15 cellular contexts compared by ENCODE assay signal in the genomic region with DNA sequence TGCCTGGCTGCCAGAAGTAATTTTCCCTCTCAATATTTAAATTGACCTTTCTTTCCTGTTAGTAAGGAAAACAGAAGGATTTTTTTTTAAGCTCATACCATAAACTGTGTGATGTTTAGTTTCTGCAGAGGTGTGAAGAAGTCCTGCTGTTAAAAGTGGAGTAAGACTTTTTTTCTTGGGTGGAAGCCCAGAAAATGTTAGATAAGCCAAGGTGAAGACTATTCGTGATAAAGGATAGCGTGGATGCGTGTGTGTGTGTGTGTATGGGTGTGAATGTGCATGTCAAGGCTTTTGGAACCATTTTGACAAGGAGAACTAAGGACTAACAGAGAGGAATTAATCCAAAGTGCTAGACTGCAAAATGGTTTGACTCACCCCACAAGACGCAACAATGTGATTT.
DNase-seq lines count a peak whose midpoint lies in the region; ATAC-seq and TF ChIP-seq lines count a peak whose summit lies in the region.
"Had no signal": no experiment of that assay in that cellular context is flagged by ENCODE, and none has a peak within 500 bp of the region (broad histone marks: within the 10 kb centered on the region; RNA-seq: fewer than 3 reads in every experiment).

No MANE protein-coding gene starts in this region.

- no peak overlapping the region for H3K23ac ChIP-seq in mesendoderm (ENCODE audit: low read length)

- H3K27me3 ChIP-seq in left ventricle myocardium inferior (ENCODE audit: low read depth) (peaks cover 4% of the 10 kb centered on the region), body of pancreas (no peaks in the 10 kb centered on the region), mesendoderm (ENCODE audit: insufficient read depth, low read length, poor library complexity) (no peaks in the 10 kb centered on the region)
- H3K27me3 ChIP-seq: BLaER1 treated with 17β-estradiol and CSF1 and Interleukin-3, amounts not matched to agents 10 nM and 100 nM had no signal

- ATAC-seq in left cardiac atrium (peak; percentile 34 to 90), body of pancreas (peak; percentile 38), HG02970 (IDR thresholded peaks at IDR 0.05; ENCODE audit: low FRiP score, unreplicated experiment) (no peak)
- ATAC-seq: CD8-positive, alpha-beta T cell had no signal

- H3K9me3 ChIP-seq in left ventricle myocardium inferior (replicated peaks): no peaks in the 10 kb centered on the region
- H3K9me3 ChIP-seq in body of pancreas: no peaks in the 10 kb centered on the region
- H3K9me3 ChIP-seq: BLaER1 treated with 17β-estradiol and CSF1 and Interleukin-3, amounts not matched to agents 10 nM and 100 nM; HAP-1 had no signal

- no peak overlapping the region for H2BK5ac ChIP-seq in mesendoderm (ENCODE audit: low read length)

- no peak overlapping the region for H3K56ac ChIP-seq in mesendoderm (ENCODE audit: low read length)

- no peak overlapping the region for H2BK15ac ChIP-seq in mesendoderm (replicated peaks; ENCODE audit: low read depth)

- DNase-seq in left cardiac atrium (no peak), left ventricle myocardium inferior (no peak), body of pancreas (peak in 1 of 4 donors; percentile 3), mesendoderm (peak; percentile 63), hypothalamus (lab: John Stamatoyannopoulos, UW) (no peak), GM20000 (ENCODE audit: low spot score) (no peak)
- DNase-seq: Calu3; CD8-positive, alpha-beta T cell; DMS79 treated with DMSO at 0.1 percent for 48 hours; GF-D8; GM23248 had no signal

- no peak overlapping the region for H2BK120ac ChIP-seq in mesendoderm (ENCODE audit: low read depth, low read length)

- H4K5ac ChIP-seq in mesendoderm (ENCODE audit: low read length): no peak overlapping the region

- H3K9ac ChIP-seq in mesendoderm (ENCODE audit: low read length): no peak overlapping the region
- H3K9ac ChIP-seq: BLaER1 treated with 17β-estradiol and CSF1 and Interleukin-3, amounts not matched to agents 10 nM and 100 nM; GM23248 had no signal

- peak overlapping the region; percentile 4 for H3K4ac ChIP-seq in mesendoderm (ENCODE audit: low read depth, low read length)

- no peak overlapping the region for H3K18ac ChIP-seq in mesendoderm (ENCODE audit: low read length)

- TF ChIP-seq POLR2A in body of pancreas (IDR thresholded peaks at IDR 0.05): no peak

- H3K4me2 ChIP-seq in mesendoderm (ENCODE audit: low read length): no peak overlapping the region

- H3K4me3 ChIP-seq in left ventricle myocardium inferior (no peak overlapping the region), body of pancreas (no peak overlapping the region), mesendoderm (ENCODE audit: low read length) (no peak overlapping the region)
- H3K4me3 ChIP-seq: BLaER1 treated with 17β-estradiol and CSF1 and Interleukin-3, amounts not matched to agents 10 nM and 100 nM; GM23248; HAP-1 had no signal

- H2AK5ac ChIP-seq in mesendoderm (ENCODE audit: low read length): no peak overlapping the region

- TF ChIP-seq CTCF in left ventricle myocardium inferior (IDR thresholded peaks at IDR 0.05; ENCODE audit: borderline replicate concordance) (no peak), body of pancreas (IDR thresholded peaks at IDR 0.05) (no peak), GM20000 (IDR thresholded peaks at IDR 0.05; ENCODE audit: extremely low read depth, missing control alignments) (no peak)

- H3K36me3 ChIP-seq in left ventricle myocardium inferior (no peaks in the 10 kb centered on the region), body of pancreas (replicated peaks in 1 of 2; ENCODE audit: insufficient read depth in 1 of 2, low read depth in 2 of 2) (no peaks in the 10 kb centered on the region), mesendoderm (ENCODE audit: control insufficient read depth, insufficient read depth, low read length) (no peaks in the 10 kb centered on the region)
- H3K36me3 ChIP-seq: BLaER1 treated with 17β-estradiol and CSF1 and Interleukin-3, amounts not matched to agents 10 nM and 100 nM; HAP-1 had no signal

- 33 to 34% methylated on average over 4 of the region's 4 CpGs for WGBS in body of pancreas, 2 donors
- WGBS in mesendoderm (ENCODE audit: extremely low coverage, insufficient coverage, low lambda C conversion rate): no CpG with 5 or more reads among the region's 4 CpGs

- no peaks in the 10 kb centered on the region for H3K79me2 ChIP-seq in mesendoderm (ENCODE audit: control insufficient read depth, insufficient read depth, low read length)

- no peak overlapping the region for H3K27ac ChIP-seq in left ventricle myocardium inferior (replicated peaks)
- no peak overlapping the region for H3K27ac ChIP-seq in body of pancreas
- H3K27ac ChIP-seq in mesendoderm (ENCODE audit: low read depth, low read length): peak overlapping the region; percentile 64
- H3K27ac ChIP-seq: BLaER1 treated with 17β-estradiol and CSF1 and Interleukin-3, amounts not matched to agents 10 nM and 100 nM; GM23248; HL-60 had no signal

- H4K8ac ChIP-seq in mesendoderm (ENCODE audit: low read depth, low read length): no peak overlapping the region

- H3K4me1 ChIP-seq in left ventricle myocardium inferior: peaks cover 8% of the 10 kb centered on the region
- H3K4me1 ChIP-seq in body of pancreas: peaks cover 19% of the 10 kb centered on the region
- H3K4me1 ChIP-seq in mesendoderm (ENCODE audit: control insufficient read depth, low read depth, low read length): peaks cover 4% of the 10 kb centered on the region
- H3K4me1 ChIP-seq: HAP-1 had no signal

- intact Hi-C loops in left cardiac atrium (cut with DNase I): no loop called here
- intact Hi-C loops in left ventricle myocardium inferior (cut with micrococcal nuclease): no loop called here
- intact Hi-C loops in body of pancreas (cut with DNase I): no loop called here

- no peaks in the 10 kb centered on the region for H3K79me1 ChIP-seq in mesendoderm (ENCODE audit: low read length)
